10 cellular contexts compared by ENCODE assay signal in the genomic region with DNA sequence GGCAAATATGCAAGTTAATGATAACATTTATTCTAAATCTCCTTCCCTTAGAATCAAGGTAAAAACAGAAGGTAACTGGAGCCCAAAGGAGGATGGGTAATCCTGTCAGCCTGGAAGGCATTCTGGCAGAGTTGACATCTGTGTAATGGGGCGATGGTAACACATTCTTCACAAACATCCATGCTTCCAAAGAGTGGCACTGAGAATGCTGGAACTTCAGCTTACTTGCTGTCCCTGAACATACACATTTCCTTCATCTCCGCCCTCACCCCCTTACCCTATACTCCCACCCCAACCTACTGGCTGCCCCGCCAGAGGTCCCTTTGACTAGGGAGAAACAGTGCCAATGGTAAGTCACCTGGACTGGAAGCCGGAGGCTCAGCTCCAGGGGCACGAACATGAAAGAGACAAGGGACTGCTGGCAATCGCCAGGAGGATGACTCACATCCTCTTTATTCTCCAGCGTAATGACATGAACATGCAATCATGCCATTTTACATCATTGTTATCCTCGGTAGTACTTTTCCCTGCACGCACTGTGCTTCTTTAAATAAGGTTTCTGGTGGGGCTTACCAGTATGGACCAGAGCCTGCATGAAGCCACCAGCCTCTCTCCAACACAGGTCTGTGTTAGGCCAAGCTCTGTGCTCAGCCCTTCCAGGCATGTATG.
DNase-seq lines count a peak whose midpoint lies in the region; ATAC-seq and TF ChIP-seq lines count a peak whose summit lies in the region.
"Had no signal": no experiment of that assay in that cellular context is flagged by ENCODE, and none has a peak within 500 bp of the region (broad histone marks: within the 10 kb centered on the region; RNA-seq: fewer than 3 reads in every experiment).

No MANE protein-coding gene starts in this region.

- no peaks in the 10 kb centered on the region for H3K36me3 ChIP-seq in smooth muscle cell (ENCODE audit: low read depth)

- DNase-seq in GOT3 (lab: John Stamatoyannopoulos, UW) (peak; percentile 1), NCI-H460 (ENCODE audit: extremely low read depth, low read depth) (peak; percentile 47), dermis microvascular lymphatic vessel endothelial cell (ENCODE audit: low read depth in 2 of 2) (peak; percentile 5 to 14), smooth muscle cell (lab: John Stamatoyannopoulos, UW; ENCODE audit: unreplicated experiment) (no peak), hypothalamus (lab: John Stamatoyannopoulos, UW) (no peak), NCI-H1930 (lab: John Stamatoyannopoulos, UW) (no peak)
- DNase-seq: activated CD4-positive, alpha-beta memory T cell treated with anti-CD3 and anti-CD28 coated beads for 36 hours; amniotic stem cell; substantia nigra had no signal

- H3F3A ChIP-seq in smooth muscle cell (ENCODE audit: low read depth), result no peaks in the 10 kb centered on the region

- H3K27me3 ChIP-seq in smooth muscle cell (ENCODE audit: low read depth), result no peaks in the 10 kb centered on the region

- H3K9me3 ChIP-seq in smooth muscle cell (replicated peaks; ENCODE audit: low read depth), result no peaks in the 10 kb centered on the region

- peaks cover 3% of the 10 kb centered on the region for H3K4me1 ChIP-seq in smooth muscle cell (ENCODE audit: low read depth)

- H3K9ac ChIP-seq in smooth muscle cell (ENCODE audit: low read depth), result peak overlapping the region; percentile 55

- no peak overlapping the region for H2AFZ ChIP-seq in smooth muscle cell (ENCODE audit: low read depth)

- no peak for ATAC-seq in HG02571 (IDR thresholded peaks at IDR 0.05; ENCODE audit: unreplicated experiment)

- peak overlapping the region; percentile 43 for H3K4me2 ChIP-seq in smooth muscle cell

- no peak overlapping the region for H3K4me3 ChIP-seq in smooth muscle cell

- peak overlapping the region; percentile 85 for H3K27ac ChIP-seq in smooth muscle cell (ENCODE audit: low read depth)

- TF ChIP-seq CTCF in smooth muscle cell (IDR thresholded peaks at IDR 0.05; ENCODE audit: borderline replicate concordance, insufficient read depth, poor library complexity, severe bottlenecking), result no peak

- H3K79me2 ChIP-seq in smooth muscle cell (ENCODE audit: low read depth), result no peaks in the 10 kb centered on the region

- H4K20me1 ChIP-seq in smooth muscle cell (ENCODE audit: low read depth), result no peaks in the 10 kb centered on the region

- 37% methylated on average over 9 of the region's 9 CpGs for WGBS in smooth muscle cell (ENCODE audit: low lambda C conversion rate)

Comparison
In these comparisons a context has a peak if more than half of its experiments do, and no peak if none do; other contexts are left out.
1. DNase-seq: peak in GOT3 (single experiment), NCI-H460 (single experiment) and dermis microvascular lymphatic vessel endothelial cell (2 of 2); none in smooth muscle cell (single experiment), hypothalamus (0 of 51) and NCI-H1930 (0 of 2).